In genomic region chr2:101622210-101622609, GRCh38 we compare ENCODE assay signal across 1 cellular context.
TF ChIP-seq lines count a peak whose summit lies in the region.

No MANE protein-coding gene starts in this region.

TF ChIP-seq in H1, 55 proteins besides CTCF, POLR2A, EP300 and RAD21 (continued from another document):
- TF ChIP-seq GABPA (IDR thresholded peaks at IDR 0.05; ENCODE audit: borderline replicate concordance, insufficient read depth, low read length) (no peak), SIRT6 (IDR thresholded peaks at IDR 0.05; ENCODE audit: low read length) (no peak), BRCA1 (IDR thresholded peaks at IDR 0.05; ENCODE audit: low read depth, low read length) (no peak), ZNF274 (IDR thresholded peaks at IDR 0.05; ENCODE audit: borderline replicate concordance, extremely low read depth, low read length) (no peak), CHD1 (IDR thresholded peaks at IDR 0.05; ENCODE audit: low read depth, low read length) (no peak), EZH2 (IDR thresholded peaks at IDR 0.05; ENCODE audit: low read depth, low read length, severe bottlenecking) (no peak), USF2 (IDR thresholded peaks at IDR 0.05; ENCODE audit: low read length) (no peak), E2F6 (IDR thresholded peaks at IDR 0.05) (no peak), CREB1 (IDR thresholded peaks at IDR 0.05) (no peak)
